ENCODE assay signal across 9 cellular contexts in genomic region chr18:74623047-74623816, GRCh38. TPM values are rescaled to one million over a fixed set of nuclear protein-coding genes. Genes with fewer than 3 reads are reported as not detected.
A peak's percentile ranks its signal among the peaks of the same experiment; 100 is the strongest.
DNase-seq lines count a peak whose midpoint lies in the region; ATAC-seq and TF ChIP-seq lines count a peak whose summit lies in the region.
"Had no signal": no experiment of that assay in that cellular context is flagged by ENCODE, and none has a peak within 500 bp of the region (broad histone marks: within the 10 kb centered on the region; RNA-seq: fewer than 3 reads in every experiment).

No MANE protein-coding gene starts in this region.

- H3K36me3 ChIP-seq in duodenal mucosa (ENCODE audit: control insufficient read depth in 1 of 2, insufficient read depth in 2 of 2, low read length in 2 of 2) (no peaks in the 10 kb centered on the region), psoas muscle (ENCODE audit: insufficient read depth in 1 of 2, low read depth in 1 of 2) (no peaks in the 10 kb centered on the region)

- DNase-seq in activated CD8-positive, alpha-beta memory T cell treated with anti-CD3 and anti-CD28 coated beads, Interleukin-2, amount 50 U/mL, for 4 hours: peak; percentile 29
- DNase-seq in activated CD8-positive, alpha-beta memory T cell treated with anti-CD3 and anti-CD28 coated beads for 24 hours: no peak
- DNase-seq in NB4 (ENCODE audit: low read depth) (peak; percentile 8), psoas muscle (no peak), putamen (ENCODE audit: low spot score) (no peak), NCI-H2029 (lab: John Stamatoyannopoulos, UW) (no peak)
- DNase-seq in activated CD8-positive, alpha-beta memory T cell treated with anti-CD3 and anti-CD28 coated beads, Interleukin-2, amount 50 U/mL, for 48 hours: no peak
- DNase-seq: GF-D8 had no signal

- H3K9ac ChIP-seq in duodenal mucosa (ENCODE audit: low read depth in 1 of 2, low read length in 2 of 2): no peak overlapping the region

- 65 to 72% (median 66%) methylated on average over 24 of the region's 24 CpGs for WGBS in psoas muscle, 3 donors

- H3K9me3 ChIP-seq in duodenal mucosa (ENCODE audit: control insufficient read depth in 1 of 2, low read length in 2 of 2) (no peaks in the 10 kb centered on the region), psoas muscle (no peaks in the 10 kb centered on the region)

- H3K27ac ChIP-seq in duodenal mucosa (ENCODE audit: low read depth, low read length): no peak overlapping the region
- H3K27ac ChIP-seq in psoas muscle: no peak overlapping the region

- TF ChIP-seq CTCF in NB4 (IDR thresholded peaks at IDR 0.05; ENCODE audit: low read depth, low read length) (peak; percentile 26), psoas muscle (IDR thresholded peaks at IDR 0.05) (peak; percentile 46)

- no peak for TF ChIP-seq POLR2A in NB4 (IDR thresholded peaks at IDR 0.05; ENCODE audit: extremely low read depth, insufficient read length)

- H3K4me1 ChIP-seq in duodenal mucosa (ENCODE audit: control insufficient read depth in 1 of 2, insufficient read depth in 2 of 2, low read length in 2 of 2) (no peaks in the 10 kb centered on the region), psoas muscle (peaks cover 5% of the 10 kb centered on the region)

- H3K27me3 ChIP-seq in duodenal mucosa (ENCODE audit: control insufficient read depth in 1 of 2, insufficient read depth in 2 of 2, low read length in 2 of 2): no peaks in the 10 kb centered on the region
- H3K27me3 ChIP-seq in psoas muscle (ENCODE audit: insufficient read depth in 3 of 3, low read length in 2 of 3): no peaks in the 10 kb centered on the region

- peak in 1 of 4 donors; percentile 58 for ATAC-seq in psoas muscle

- H3K4me3 ChIP-seq in NB4 (ENCODE audit: low read depth, low read length) (no peak overlapping the region), duodenal mucosa (ENCODE audit: low read depth in 1 of 2, low read length in 2 of 2) (peak overlapping the region; percentile 17 to 40), psoas muscle (no peak overlapping the region)

- intact Hi-C loops in psoas muscle (cut with DNase I): no loop called here

RNA-seq across cellular contexts. Expression of gene ZNF407, which starts 25.6 kb away (rescaled TPM):
- total RNA-seq in psoas muscle: 10 to 100 TPM in 1 of 4 donors, 1 to 10 TPM in 3; 7.9 to 10.2 (median 8.8) TPM
- polyA plus RNA-seq in psoas muscle: 1 to 10 TPM; 2.4 to 4.7 (median 3.1) TPM

Comparison
In these comparisons a context has a peak if more than half of its experiments do, and no peak if none do; other contexts are left out.
1. DNase-seq: peak in activated CD8-positive, alpha-beta memory T cell treated with anti-CD3 and anti-CD28 coated beads, Interleukin-2, amount 50 U/mL, for 4 hours (single experiment) and NB4 (single experiment); none in activated CD8-positive, alpha-beta memory T cell treated with anti-CD3 and anti-CD28 coated beads for 24 hours (single experiment), psoas muscle (0 of 2), putamen (single experiment), NCI-H2029 (single experiment) and activated CD8-positive, alpha-beta memory T cell treated with anti-CD3 and anti-CD28 coated beads, Interleukin-2, amount 50 U/mL, for 48 hours (single experiment).
2. H3K4me3 ChIP-seq: peak in duodenal mucosa (2 of 2); none in NB4 (single experiment) and psoas muscle (single experiment).